In genomic region chr6:89736887-89737286, GRCh38 we compare ENCODE assay signal across 20 cellular contexts.
"Had no signal": no experiment of that assay in that cellular context is flagged by ENCODE, and none has a peak within 500 bp of the region (broad histone marks: within the 10 kb centered on the region; RNA-seq: fewer than 3 reads in every experiment).

No MANE protein-coding gene starts in this region.

- DNase-seq: cortex of kidney; dorsolateral prefrontal cortex; effector CD8-positive, alpha-beta T cell; foreskin melanocyte; head of caudate nucleus; hippocampal formation; left colon; left ventricle myocardium superior; naive thymus-derived CD4-positive, alpha-beta T cell; sigmoid colon; stimulated activated CD4-positive, alpha-beta T cell treated with anti-CD3 and anti-CD28 coated beads, Interleukin-2, amount 100 ng/mL, for 24 hours; stimulated activated CD4-positive, alpha-beta T cell treated with anti-CD3 and anti-CD28 coated beads, Interleukin-4, amount 100 ng/mL, for 4 hours; stimulated activated naive CD4-positive, alpha-beta T cell treated with Interleukin-2 at 50 U/mL for 16 hours; thyroid gland had no signal

- H3K4me3 ChIP-seq: dorsolateral prefrontal cortex, lung, right atrium auricular region, sigmoid colon, skin epidermis, suprapubic skin, thyroid gland had no signal

- H3K27me3 ChIP-seq: dorsolateral prefrontal cortex, neutrophil, right atrium auricular region, sigmoid colon, suprapubic skin, thyroid gland had no signal

- ATAC-seq: left colon; left ventricle myocardium superior; naive thymus-derived CD4-positive, alpha-beta T cell had no signal

- H3K4me1 ChIP-seq: right atrium auricular region, sigmoid colon, suprapubic skin, thyroid gland had no signal

- H3K27ac ChIP-seq: dorsolateral prefrontal cortex, neutrophil, right atrium auricular region, sigmoid colon, skin epidermis, suprapubic skin, thyroid gland had no signal

- FAIRE-seq: urothelium cell line had no signal

- H3K9me3 ChIP-seq: neutrophil, right atrium auricular region, sigmoid colon, suprapubic skin, thyroid gland had no signal
